ENCODE assay signal across 10 cellular contexts in genomic region chrX:26918633-26919032, GRCh38.
DNase-seq lines count a peak whose midpoint lies in the region; FAIRE-seq and TF ChIP-seq lines count a peak whose summit lies in the region.
"Had no signal": no experiment of that assay in that cellular context is flagged by ENCODE, and none has a peak within 500 bp of the region (broad histone marks: within the 10 kb centered on the region; RNA-seq: fewer than 3 reads in every experiment).

No MANE protein-coding gene starts in this region.

- H3K4me3 ChIP-seq in HL-60 (replicated peaks; ENCODE audit: insufficient read depth, low read length) (no peak overlapping the region), mesenchymal stem cell (ENCODE audit: insufficient read depth in 1 of 2, low read depth in 1 of 2, low read length in 2 of 2) (no peak overlapping the region)

- H4K8ac ChIP-seq in mesenchymal stem cell (ENCODE audit: low read length): no peak overlapping the region

- H3K9me3 ChIP-seq in mesenchymal stem cell (ENCODE audit: control insufficient read depth, low read length): no peaks in the 10 kb centered on the region

- no peak overlapping the region for H3K27ac Mint-ChIP-seq in HFFc6
- H3K27ac Mint-ChIP-seq: T-helper 2 cell treated with Interferon-gamma antibody and Interleukin-4, amounts not matched to agents 5 μg/mL and 100 μg/mL, for 36 hours had no signal

- H3K36me3 Mint-ChIP-seq in HFFc6 (ENCODE audit: low read depth): no peaks in the 10 kb centered on the region

- H3K4me3 Mint-ChIP-seq in HFFc6: no peak overlapping the region
- H3K4me3 Mint-ChIP-seq: T-helper 2 cell treated with Interferon-gamma antibody and Interleukin-4, amounts not matched to agents 5 μg/mL and 100 μg/mL, for 36 hours had no signal

- no peak for TF ChIP-seq POLR2A in GM12891 (IDR thresholded peaks at IDR 0.05; ENCODE audit: low read depth, low read length)

- no peak overlapping the region for H3K23ac ChIP-seq in mesenchymal stem cell (ENCODE audit: low read length in 2 of 2)

- no peak overlapping the region for H2AFZ ChIP-seq in mesenchymal stem cell (ENCODE audit: low read depth, low read length)

- no peak overlapping the region for H3K9ac ChIP-seq in mesenchymal stem cell (ENCODE audit: low read length)

- H3K27me3 Mint-ChIP-seq in HFFc6 (ENCODE audit: insufficient read depth): no peaks in the 10 kb centered on the region; the same call in 1 of the 2 replicates

- no peak overlapping the region for H3K14ac ChIP-seq in mesenchymal stem cell (ENCODE audit: low read length in 2 of 2)

- no peak overlapping the region for H3K4me2 ChIP-seq in mesenchymal stem cell (ENCODE audit: low read length, poor library complexity, severe bottlenecking)

- H3K79me1 ChIP-seq in mesenchymal stem cell (replicated peaks; ENCODE audit: low read length, poor library complexity, severe bottlenecking): no peaks in the 10 kb centered on the region

- H2AK5ac ChIP-seq in mesenchymal stem cell (ENCODE audit: low read length, severe bottlenecking): no peak overlapping the region

- peaks cover 8% of the 10 kb centered on the region for H3K9me3 Mint-ChIP-seq in HFFc6
- H3K9me3 Mint-ChIP-seq: T-helper 2 cell treated with Interferon-gamma antibody and Interleukin-4, amounts not matched to agents 5 μg/mL and 100 μg/mL, for 36 hours had no signal

- no peak overlapping the region for H2BK15ac ChIP-seq in mesenchymal stem cell (ENCODE audit: low read depth, poor library complexity, severe bottlenecking)

- no peak overlapping the region for H3K18ac ChIP-seq in mesenchymal stem cell (ENCODE audit: low read depth in 1 of 2, low read length in 2 of 2)

- 28% methylated on average over 2 of the region's 4 CpGs for WGBS in mesenchymal stem cell

- H3K27ac ChIP-seq in HL-60 (replicated peaks): no peak overlapping the region
- H3K27ac ChIP-seq in VCaP: no peak overlapping the region
- no peak overlapping the region for H3K27ac ChIP-seq in mesenchymal stem cell (ENCODE audit: low read length, poor library complexity, severe bottlenecking)

- H2BK5ac ChIP-seq in mesenchymal stem cell (ENCODE audit: low read depth, low read length, poor library complexity, severe bottlenecking): no peak overlapping the region

- FAIRE-seq in GM12891 (lab: Jason Lieb, UNC): peak; percentile 86

- TF ChIP-seq CTCF in HL-60 (IDR thresholded peaks at IDR 0.05; ENCODE audit: insufficient read depth, low read length) (peak; percentile 35), VCaP (conservative IDR thresholded peaks at IDR 0.05) (peak; percentile 59), HFFc6 (IDR thresholded peaks at IDR 0.05) (no peak)

- H3K4me1 Mint-ChIP-seq in HFFc6 (ENCODE audit: low read depth): no peaks in the 10 kb centered on the region

- no peak overlapping the region for H2BK120ac ChIP-seq in mesenchymal stem cell (ENCODE audit: low read depth, low read length)

- no peak overlapping the region for H3K4ac ChIP-seq in mesenchymal stem cell (ENCODE audit: low read depth in 1 of 2, low read length in 2 of 2)

- no peak overlapping the region for H4K91ac ChIP-seq in mesenchymal stem cell (ENCODE audit: low read length)

- no peak overlapping the region for H2BK12ac ChIP-seq in mesenchymal stem cell (ENCODE audit: low read length in 2 of 2)

- H3K36me3 ChIP-seq in mesenchymal stem cell (ENCODE audit: control insufficient read depth in 1 of 2, insufficient read depth in 2 of 2, low read depth in 1 of 2, low read length in 2 of 2): no peaks in the 10 kb centered on the region

- DNase-seq in GM12891 (ENCODE audit: insufficient read length, low spot score) (no peak), HL-60 (ENCODE audit: low read depth in 1 of 2, low spot score in 1 of 2) (peak in 1 of 2 experiments; percentile 10), mesenchymal stem cell (peak; percentile 2), GOT3 (lab: John Stamatoyannopoulos, UW) (no peak), activated gamma-delta T cell (lab: John Stamatoyannopoulos, UW) (no peak), HFFc6 (no peak)
- DNase-seq in stimulated activated CD4-positive, alpha-beta T cell treated with anti-CD3 and anti-CD28 coated beads, Interleukin-2, amount 100 ng/mL, for 48 hours: no peak
- DNase-seq: occipital lobe had no signal

- no peaks in the 10 kb centered on the region for H3K4me1 ChIP-seq in mesenchymal stem cell (ENCODE audit: control insufficient read depth, insufficient read depth, low read depth, low read length)

- H3K27me3 ChIP-seq in HL-60 (ENCODE audit: insufficient read depth, poor library complexity, severe bottlenecking): no peaks in the 10 kb centered on the region
- H3K27me3 ChIP-seq in mesenchymal stem cell (ENCODE audit: control insufficient read depth in 1 of 2, insufficient read depth in 1 of 2, low read length in 2 of 2): no peaks in the 10 kb centered on the region

TF ChIP-seq in GM12891, 5 proteins besides CTCF, POLR2A, EP300 and RAD21:
- TF ChIP-seq POU2F2 (IDR thresholded peaks at IDR 0.05; ENCODE audit: low read depth, low read length) (no peak), PAX5 (IDR thresholded peaks at IDR 0.05; ENCODE audit: insufficient read depth, low read length, severe bottlenecking) (no peak), SPI1 (IDR thresholded peaks at IDR 0.05; ENCODE audit: low read depth, low read length) (no peak), TAF1 (IDR thresholded peaks at IDR 0.05; ENCODE audit: low read depth, low read length) (no peak), POLR2AphosphoS5 (IDR thresholded peaks at IDR 0.05; ENCODE audit: low read depth, low read length) (no peak)
TF ChIP-seq in GM12891: peak in this region for 0.
